Comparison of ENCODE assay signal across 8 cellular contexts in genomic region chr1:16367968-16368910, GRCh38. TPM values are rescaled to one million over a fixed set of nuclear protein-coding genes. Genes with fewer than 3 reads are reported as not detected.
DNase-seq lines count a peak whose midpoint lies in the region; ATAC-seq and TF ChIP-seq lines count a peak whose summit lies in the region.

No MANE protein-coding gene starts in this region.

- peaks cover 44 to 51% of the 10 kb centered on the region in 2 donors for H3K4me1 Mint-ChIP-seq in natural killer cell treated with Interleukin-12 subunit alpha and Interleukin-12 subunit beta and Interleukin-15 and Interleukin-18, amount 100 ng/mL, for 72 hours (ENCODE audit: low read depth in 2 of 2)

- no peaks in the 10 kb centered on the region for H3K27me3 ChIP-seq in endocrine pancreas (ENCODE audit: control insufficient read depth, insufficient read depth, low read length)

- H3K27me3 Mint-ChIP-seq in natural killer cell treated with Interleukin-12 subunit alpha and Interleukin-12 subunit beta and Interleukin-15 and Interleukin-18, amount 100 ng/mL, for 72 hours = no peaks in the 10 kb centered on the region

- H3K27ac Mint-ChIP-seq in natural killer cell treated with Interleukin-12 subunit alpha and Interleukin-12 subunit beta and Interleukin-15 and Interleukin-18, amount 100 ng/mL, for 72 hours = peak overlapping the region; percentile 95 to 98

- no peak for DNase-seq in GM12865 (ENCODE audit: low read depth)
- DNase-seq in OCI-M1 (lab: John Stamatoyannopoulos, UW) = peak; percentile 49
- DNase-seq in natural killer cell treated with Interleukin-12 subunit alpha and Interleukin-12 subunit beta and Interleukin-15 and Interleukin-18, amount 100 ng/mL, for 72 hours (ENCODE audit: low spot score) = peak; percentile 60
- no peak for DNase-seq in activated CD4-positive, CD25-positive, alpha-beta regulatory T cell (lab: John Stamatoyannopoulos, UW)

- peaks cover 18% of the 10 kb centered on the region for H3K36me3 Mint-ChIP-seq in natural killer cell treated with Interleukin-12 subunit alpha and Interleukin-12 subunit beta and Interleukin-15 and Interleukin-18, amount 100 ng/mL, for 72 hours

- H3K4me1 ChIP-seq in endocrine pancreas (ENCODE audit: control insufficient read depth, insufficient read depth, low read length) = peaks cover 9% of the 10 kb centered on the region

- no peak for TF ChIP-seq CTCF in GM12865 (IDR thresholded peaks at IDR 0.05; ENCODE audit: insufficient read depth, low read depth, low read length, missing control alignments)

- no peaks in the 10 kb centered on the region for H3K36me3 ChIP-seq in endocrine pancreas (ENCODE audit: control insufficient read depth, insufficient read depth, low read length)

- H3K9ac ChIP-seq in endocrine pancreas (ENCODE audit: control insufficient read depth, insufficient read depth, low read length) = peak overlapping the region; percentile 98

- peak overlapping the region; percentile 84 for H3K4me3 Mint-ChIP-seq in natural killer cell treated with Interleukin-12 subunit alpha and Interleukin-12 subunit beta and Interleukin-15 and Interleukin-18, amount 100 ng/mL, for 72 hours

- ATAC-seq in natural killer cell treated with Interleukin-12 subunit alpha and Interleukin-12 subunit beta and Interleukin-15 and Interleukin-18, amount 100 ng/mL, for 72 hours = no peak
- ATAC-seq in GM18858 (IDR thresholded peaks at IDR 0.05; ENCODE audit: unreplicated experiment) (no peak), GM19351 (IDR thresholded peaks at IDR 0.05; ENCODE audit: unreplicated experiment) (no peak), GM21360 (IDR thresholded peaks at IDR 0.05; ENCODE audit: unreplicated experiment) (no peak)

- no peaks in the 10 kb centered on the region for H3K9me3 ChIP-seq in endocrine pancreas (ENCODE audit: control insufficient read depth, low read length)

- peak overlapping the region; percentile 67 for H3K4me3 ChIP-seq in GM12865 (ENCODE audit: low read depth, low read length)
- peak overlapping the region; percentile 87 for H3K4me3 ChIP-seq in endocrine pancreas (ENCODE audit: control insufficient read depth, insufficient read depth, low read length)

- peaks cover 6% of the 10 kb centered on the region for H3K9me3 Mint-ChIP-seq in natural killer cell treated with Interleukin-12 subunit alpha and Interleukin-12 subunit beta and Interleukin-15 and Interleukin-18, amount 100 ng/mL, for 72 hours

RNA-seq across cellular contexts. Expression of gene SZRD1, which starts 1.2 kb away (rescaled TPM):
- 100 to 1,000 TPM; 232 to 279 TPM for total RNA-seq in natural killer cell treated with Interleukin-12 subunit alpha and Interleukin-12 subunit beta and Interleukin-15 and Interleukin-18, amount 100 ng/mL, for 72 hours

RNA-seq across cellular contexts. Expression of gene FBXO42, which starts 16.0 kb away (rescaled TPM):
- total RNA-seq in natural killer cell treated with Interleukin-12 subunit alpha and Interleukin-12 subunit beta and Interleukin-15 and Interleukin-18, amount 100 ng/mL, for 72 hours = 10 to 100 TPM; 27.9 to 34.9 TPM

Comparison
In these comparisons a context has a peak if more than half of its experiments do, and no peak if none do; other contexts are left out.
1. DNase-seq: peak in OCI-M1 (single experiment) and natural killer cell treated with Interleukin-12 subunit alpha and Interleukin-12 subunit beta and Interleukin-15 and Interleukin-18, amount 100 ng/mL, for 72 hours (single experiment); none in GM12865 (single experiment) and activated CD4-positive, CD25-positive, alpha-beta regulatory T cell (0 of 4).